Comparison of ENCODE assay signal across 2 cellular contexts in the genomic region with DNA sequence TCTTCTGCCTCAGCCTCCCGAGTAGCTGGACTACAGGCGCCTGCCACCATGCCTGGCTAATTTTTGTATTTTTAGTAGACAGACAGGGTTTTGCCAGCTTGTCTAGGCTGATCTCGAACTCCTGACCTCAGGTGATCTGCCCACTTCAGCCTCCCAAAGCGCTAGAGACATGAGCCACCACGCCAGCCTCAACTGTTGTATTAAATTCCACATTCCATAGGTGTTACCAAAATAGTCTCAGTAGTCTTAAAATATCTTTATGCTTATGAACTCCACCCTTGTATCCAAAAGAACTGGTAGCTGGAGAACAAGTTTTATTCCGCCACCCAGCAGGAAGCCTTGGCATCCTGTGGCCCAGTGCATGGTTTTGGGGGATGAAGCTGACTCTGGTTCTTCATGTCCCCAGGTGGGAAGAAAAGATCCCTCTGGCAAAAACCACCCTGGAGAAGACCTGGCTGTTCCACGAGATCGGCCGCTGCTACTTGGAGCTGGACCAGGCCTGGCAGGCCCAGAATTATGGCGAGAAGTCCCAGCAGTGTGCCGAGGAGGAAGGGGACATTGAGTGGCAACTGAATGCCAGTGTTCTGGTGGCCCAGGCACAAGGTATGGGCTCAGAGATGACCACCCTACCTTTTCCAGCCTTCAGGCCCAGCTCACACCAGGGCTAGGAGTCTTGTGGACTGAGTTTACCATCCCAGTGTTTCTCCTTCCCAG.
TF ChIP-seq lines count a peak whose summit lies in the region.

No MANE protein-coding gene starts in this region.

TF ChIP-seq in IMR-90, 13 proteins besides CTCF, POLR2A, EP300 and RAD21:
- TF ChIP-seq CHD1 (IDR thresholded peaks at IDR 0.05; ENCODE audit: low read depth, low read length) (no peak), RCOR1 (IDR thresholded peaks at IDR 0.05; ENCODE audit: insufficient replicate concordance, low read length) (no peak), MAZ (IDR thresholded peaks at IDR 0.05; ENCODE audit: borderline replicate concordance, low read depth, low read length) (no peak)

TF ChIP-seq in H1, 55 proteins besides CTCF, POLR2A, EP300 and RAD21:
- TF ChIP-seq SIN3A (conservative IDR thresholded peaks at IDR 0.05 in 1 of 2, IDR thresholded peaks at IDR 0.05 in 1 of 2; ENCODE audit: low read depth in 1 of 2, low read length in 2 of 2), result no peak
- TF ChIP-seq, protein P1, sequence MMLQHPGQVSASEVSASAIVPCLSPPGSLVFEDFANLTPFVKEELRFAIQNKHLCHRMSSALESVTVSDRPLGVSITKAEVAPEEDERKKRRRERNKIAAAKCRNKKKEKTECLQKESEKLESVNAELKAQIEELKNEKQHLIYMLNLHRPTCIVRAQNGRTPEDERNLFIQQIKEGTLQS (IDR thresholded peaks at IDR 0.05; ENCODE audit: insufficient read depth, low read depth, low read length), result no peak
